ENCODE assay signal across 1 cellular context in the genomic region with DNA sequence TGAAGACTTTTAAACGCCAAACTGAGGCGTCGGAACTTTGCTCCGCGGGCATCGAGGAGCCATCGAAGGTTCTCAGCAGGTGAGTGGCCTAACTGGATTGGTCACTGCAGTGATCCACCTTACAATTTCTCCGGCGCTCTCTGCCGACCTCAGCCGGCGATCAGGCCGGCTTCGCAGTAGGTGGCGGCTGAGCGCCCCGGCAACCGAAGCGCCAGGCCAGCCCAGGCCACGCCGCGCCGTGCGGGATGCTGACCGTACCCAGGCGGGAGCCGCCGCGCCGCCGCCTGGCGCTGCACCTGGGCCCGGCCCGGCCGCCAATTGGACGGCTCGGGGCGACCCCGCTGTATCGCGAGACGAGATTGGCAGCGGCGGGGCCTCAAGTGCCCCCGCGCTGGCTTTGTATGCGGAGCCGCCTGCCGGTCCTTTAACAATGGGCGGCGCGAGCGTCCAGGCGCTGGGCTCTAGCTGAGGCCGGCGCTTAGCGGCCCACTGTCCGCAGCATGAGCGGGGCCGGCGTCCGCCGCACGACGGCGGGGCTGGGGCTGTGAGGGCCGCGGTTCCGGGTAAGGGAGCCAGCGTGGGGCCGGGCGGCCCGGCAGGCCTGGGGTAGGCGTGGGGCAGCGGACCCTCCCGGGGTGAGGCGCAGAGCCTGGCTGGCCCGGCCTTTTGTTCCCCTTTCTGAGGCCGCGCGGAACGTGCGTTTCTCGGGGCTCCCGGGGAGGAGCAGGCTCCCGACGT.
A peak's percentile ranks its signal among the peaks of the same experiment; 100 is the strongest.
TF ChIP-seq lines count a peak whose summit lies in the region.

A gene with protein sequence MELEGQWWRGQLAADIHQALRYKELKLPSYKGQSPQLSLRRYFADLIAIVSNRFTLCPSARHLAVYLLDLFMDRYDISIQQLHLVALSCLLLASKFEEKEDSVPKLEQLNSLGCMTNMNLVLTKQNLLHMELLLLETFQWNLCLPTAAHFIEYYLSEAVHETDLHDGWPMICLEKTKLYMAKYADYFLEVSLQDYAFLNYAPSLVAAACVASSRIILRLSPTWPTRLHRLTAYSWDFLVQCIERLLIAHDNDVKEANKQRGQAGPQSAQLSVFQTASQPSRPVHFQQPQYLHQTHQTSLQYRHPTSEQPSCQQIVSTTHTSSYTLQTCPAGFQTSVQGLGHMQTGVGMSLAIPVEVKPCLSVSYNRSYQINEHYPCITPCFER (plus strand): TSS at position 427 of the 738 bp plus-strand sequence. CDS start 811 bp downstream, outside the sequence.

TF ChIP-seq in GM12878, 131 proteins besides CTCF, POLR2A, EP300 and RAD21 (continued from another document and continues in another):
- peak; percentile 44; the same call in 1 of the 2 replicates for TF ChIP-seq TAF1 (IDR thresholded peaks at IDR 0.05; ENCODE audit: borderline replicate concordance, low read depth, low read length)
- TF ChIP-seq POU2F2 (IDR thresholded peaks at IDR 0.05; ENCODE audit: borderline replicate concordance, low read depth, low read length): no peak; the same call in 2 of the 3 replicates
- TF ChIP-seq NFXL1 (IDR thresholded peaks at IDR 0.05; ENCODE audit: borderline replicate concordance): no peak
- TF ChIP-seq BRCA1 (IDR thresholded peaks at IDR 0.05; ENCODE audit: low read depth, low read length): peak; percentile 87
- TF ChIP-seq SMAD1 (IDR thresholded peaks at IDR 0.05; ENCODE audit: low read depth, partially characterized antibody): no peak
- TF ChIP-seq NR2C2 (IDR thresholded peaks at IDR 0.05; ENCODE audit: borderline replicate concordance, control insufficient read depth, insufficient read length, low read depth): no peak
- TF ChIP-seq, protein P1, sequence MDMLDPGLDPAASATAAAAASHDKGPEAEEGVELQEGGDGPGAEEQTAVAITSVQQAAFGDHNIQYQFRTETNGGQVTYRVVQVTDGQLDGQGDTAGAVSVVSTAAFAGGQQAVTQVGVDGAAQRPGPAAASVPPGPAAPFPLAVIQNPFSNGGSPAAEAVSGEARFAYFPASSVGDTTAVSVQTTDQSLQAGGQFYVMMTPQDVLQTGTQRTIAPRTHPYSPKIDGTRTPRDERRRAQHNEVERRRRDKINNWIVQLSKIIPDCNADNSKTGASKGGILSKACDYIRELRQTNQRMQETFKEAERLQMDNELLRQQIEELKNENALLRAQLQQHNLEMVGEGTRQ (IDR thresholded peaks at IDR 0.05; ENCODE audit: borderline replicate concordance, low read depth, low read length): no peak
- peak; percentile 75 for TF ChIP-seq LARP7 (IDR thresholded peaks at IDR 0.05)
- peak; percentile 79; the same call in 1 of the 2 replicates for TF ChIP-seq SMARCA5 (IDR thresholded peaks at IDR 0.05)
- no peak; the same call in 1 of the 2 replicates for TF ChIP-seq SREBF1 (IDR thresholded peaks at IDR 0.05; ENCODE audit: low read length)
- no peak for TF ChIP-seq ASH2L (IDR thresholded peaks at IDR 0.05; ENCODE audit: borderline replicate concordance, low read depth)
- TF ChIP-seq, protein P2, sequence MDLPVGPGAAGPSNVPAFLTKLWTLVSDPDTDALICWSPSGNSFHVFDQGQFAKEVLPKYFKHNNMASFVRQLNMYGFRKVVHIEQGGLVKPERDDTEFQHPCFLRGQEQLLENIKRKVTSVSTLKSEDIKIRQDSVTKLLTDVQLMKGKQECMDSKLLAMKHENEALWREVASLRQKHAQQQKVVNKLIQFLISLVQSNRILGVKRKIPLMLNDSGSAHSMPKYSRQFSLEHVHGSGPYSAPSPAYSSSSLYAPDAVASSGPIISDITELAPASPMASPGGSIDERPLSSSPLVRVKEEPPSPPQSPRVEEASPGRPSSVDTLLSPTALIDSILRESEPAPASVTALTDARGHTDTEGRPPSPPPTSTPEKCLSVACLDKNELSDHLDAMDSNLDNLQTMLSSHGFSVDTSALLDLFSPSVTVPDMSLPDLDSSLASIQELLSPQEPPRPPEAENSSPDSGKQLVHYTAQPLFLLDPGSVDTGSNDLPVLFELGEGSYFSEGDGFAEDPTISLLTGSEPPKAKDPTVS (IDR thresholded peaks at IDR 0.05; ENCODE audit: low read depth, low read length): no peak
- no peak for TF ChIP-seq EED (IDR thresholded peaks at IDR 0.05; ENCODE audit: low read depth)
- TF ChIP-seq, protein P3, sequence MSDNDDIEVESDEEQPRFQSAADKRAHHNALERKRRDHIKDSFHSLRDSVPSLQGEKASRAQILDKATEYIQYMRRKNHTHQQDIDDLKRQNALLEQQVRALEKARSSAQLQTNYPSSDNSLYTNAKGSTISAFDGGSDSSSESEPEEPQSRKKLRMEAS (IDR thresholded peaks at IDR 0.05; ENCODE audit: low read depth, low read length): peak; percentile 36; the same call in 1 of the 2 replicates
- no peak for TF ChIP-seq TBL1XR1 (IDR thresholded peaks at IDR 0.05; ENCODE audit: low read depth, low read length)
- no peak for TF ChIP-seq MTA2 (IDR thresholded peaks at IDR 0.05; ENCODE audit: low read depth)
- TF ChIP-seq RAD51 (IDR thresholded peaks at IDR 0.05): no peak
- TF ChIP-seq POLR2AphosphoS5 (IDR thresholded peaks at IDR 0.05; ENCODE audit: low read length): peak; percentile 65; the same call in 1 of the 2 replicates
- TF ChIP-seq, protein P4, sequence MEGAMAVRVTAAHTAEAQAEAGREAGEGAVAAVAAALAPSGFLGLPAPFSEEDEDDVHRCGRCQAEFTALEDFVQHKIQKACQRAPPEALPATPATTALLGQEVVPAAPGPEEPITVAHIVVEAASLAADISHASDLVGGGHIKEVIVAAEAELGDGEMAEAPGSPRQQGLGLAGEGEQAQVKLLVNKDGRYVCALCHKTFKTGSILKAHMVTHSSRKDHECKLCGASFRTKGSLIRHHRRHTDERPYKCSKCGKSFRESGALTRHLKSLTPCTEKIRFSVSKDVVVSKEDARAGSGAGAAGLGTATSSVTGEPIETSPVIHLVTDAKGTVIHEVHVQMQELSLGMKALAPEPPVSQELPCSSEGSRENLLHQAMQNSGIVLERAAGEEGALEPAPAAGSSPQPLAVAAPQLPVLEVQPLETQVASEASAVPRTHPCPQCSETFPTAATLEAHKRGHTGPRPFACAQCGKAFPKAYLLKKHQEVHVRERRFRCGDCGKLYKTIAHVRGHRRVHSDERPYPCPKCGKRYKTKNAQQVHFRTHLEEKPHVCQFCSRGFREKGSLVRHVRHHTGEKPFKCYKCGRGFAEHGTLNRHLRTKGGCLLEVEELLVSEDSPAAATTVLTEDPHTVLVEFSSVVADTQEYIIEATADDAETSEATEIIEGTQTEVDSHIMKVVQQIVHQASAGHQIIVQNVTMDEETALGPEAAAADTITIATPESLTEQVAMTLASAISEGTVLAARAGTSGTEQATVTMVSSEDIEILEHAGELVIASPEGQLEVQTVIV (IDR thresholded peaks at IDR 0.05; ENCODE audit: borderline replicate concordance, partially characterized antibody): no peak
- TF ChIP-seq ZNF24 (IDR thresholded peaks at IDR 0.05): 0 out of 2 replicates have a peak, but pooled peaks have one; percentile 17
- peak; percentile 71 for TF ChIP-seq MXI1 (IDR thresholded peaks at IDR 0.05; ENCODE audit: low read depth, low read length)
- no peak for TF ChIP-seq ETV6 (conservative IDR thresholded peaks at IDR 0.05 in 1 of 2, IDR thresholded peaks at IDR 0.05 in 1 of 2; ENCODE audit: borderline replicate concordance in 1 of 2, low read depth in 1 of 2)
- TF ChIP-seq STAT3 (IDR thresholded peaks at IDR 0.05; ENCODE audit: low read depth, low read length): no peak
- TF ChIP-seq, protein P5, sequence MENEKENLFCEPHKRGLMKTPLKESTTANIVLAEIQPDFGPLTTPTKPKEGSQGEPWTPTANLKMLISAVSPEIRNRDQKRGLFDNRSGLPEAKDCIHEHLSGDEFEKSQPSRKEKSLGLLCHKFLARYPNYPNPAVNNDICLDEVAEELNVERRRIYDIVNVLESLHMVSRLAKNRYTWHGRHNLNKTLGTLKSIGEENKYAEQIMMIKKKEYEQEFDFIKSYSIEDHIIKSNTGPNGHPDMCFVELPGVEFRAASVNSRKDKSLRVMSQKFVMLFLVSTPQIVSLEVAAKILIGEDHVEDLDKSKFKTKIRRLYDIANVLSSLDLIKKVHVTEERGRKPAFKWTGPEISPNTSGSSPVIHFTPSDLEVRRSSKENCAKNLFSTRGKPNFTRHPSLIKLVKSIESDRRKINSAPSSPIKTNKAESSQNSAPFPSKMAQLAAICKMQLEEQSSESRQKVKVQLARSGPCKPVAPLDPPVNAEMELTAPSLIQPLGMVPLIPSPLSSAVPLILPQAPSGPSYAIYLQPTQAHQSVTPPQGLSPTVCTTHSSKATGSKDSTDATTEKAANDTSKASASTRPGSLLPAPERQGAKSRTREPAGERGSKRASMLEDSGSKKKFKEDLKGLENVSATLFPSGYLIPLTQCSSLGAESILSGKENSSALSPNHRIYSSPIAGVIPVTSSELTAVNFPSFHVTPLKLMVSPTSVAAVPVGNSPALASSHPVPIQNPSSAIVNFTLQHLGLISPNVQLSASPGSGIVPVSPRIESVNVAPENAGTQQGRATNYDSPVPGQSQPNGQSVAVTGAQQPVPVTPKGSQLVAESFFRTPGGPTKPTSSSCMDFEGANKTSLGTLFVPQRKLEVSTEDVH (IDR thresholded peaks at IDR 0.05; ENCODE audit: low read depth, partially characterized antibody): no peak
- TF ChIP-seq DPF2 (IDR thresholded peaks at IDR 0.05): peak; percentile 63
- no peak for TF ChIP-seq BCL11A (IDR thresholded peaks at IDR 0.05; ENCODE audit: low read depth, low read length)
- peak; percentile 75 for TF ChIP-seq IKZF1 (conservative IDR thresholded peaks at IDR 0.05)
- no peak for TF ChIP-seq YBX1 (IDR thresholded peaks at IDR 0.05)
- peak; percentile 93; the same call in 1 of the 2 replicates for TF ChIP-seq RCOR1 (conservative IDR thresholded peaks at IDR 0.05; ENCODE audit: low read depth, low read length)
- TF ChIP-seq RBBP5 (conservative IDR thresholded peaks at IDR 0.05): no peak
- TF ChIP-seq, protein P6, sequence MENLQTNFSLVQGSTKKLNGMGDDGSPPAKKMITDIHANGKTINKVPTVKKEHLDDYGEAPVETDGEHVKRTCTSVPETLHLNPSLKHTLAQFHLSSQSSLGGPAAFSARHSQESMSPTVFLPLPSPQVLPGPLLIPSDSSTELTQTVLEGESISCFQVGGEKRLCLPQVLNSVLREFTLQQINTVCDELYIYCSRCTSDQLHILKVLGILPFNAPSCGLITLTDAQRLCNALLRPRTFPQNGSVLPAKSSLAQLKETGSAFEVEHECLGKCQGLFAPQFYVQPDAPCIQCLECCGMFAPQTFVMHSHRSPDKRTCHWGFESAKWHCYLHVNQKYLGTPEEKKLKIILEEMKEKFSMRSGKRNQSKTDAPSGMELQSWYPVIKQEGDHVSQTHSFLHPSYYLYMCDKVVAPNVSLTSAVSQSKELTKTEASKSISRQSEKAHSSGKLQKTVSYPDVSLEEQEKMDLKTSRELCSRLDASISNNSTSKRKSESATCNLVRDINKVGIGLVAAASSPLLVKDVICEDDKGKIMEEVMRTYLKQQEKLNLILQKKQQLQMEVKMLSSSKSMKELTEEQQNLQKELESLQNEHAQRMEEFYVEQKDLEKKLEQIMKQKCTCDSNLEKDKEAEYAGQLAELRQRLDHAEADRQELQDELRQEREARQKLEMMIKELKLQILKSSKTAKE (IDR thresholded peaks at IDR 0.05; ENCODE audit: low read depth, poor library complexity, severe bottlenecking): no peak
- no peak for TF ChIP-seq JUNB (IDR thresholded peaks at IDR 0.05)
- TF ChIP-seq, protein P7, sequence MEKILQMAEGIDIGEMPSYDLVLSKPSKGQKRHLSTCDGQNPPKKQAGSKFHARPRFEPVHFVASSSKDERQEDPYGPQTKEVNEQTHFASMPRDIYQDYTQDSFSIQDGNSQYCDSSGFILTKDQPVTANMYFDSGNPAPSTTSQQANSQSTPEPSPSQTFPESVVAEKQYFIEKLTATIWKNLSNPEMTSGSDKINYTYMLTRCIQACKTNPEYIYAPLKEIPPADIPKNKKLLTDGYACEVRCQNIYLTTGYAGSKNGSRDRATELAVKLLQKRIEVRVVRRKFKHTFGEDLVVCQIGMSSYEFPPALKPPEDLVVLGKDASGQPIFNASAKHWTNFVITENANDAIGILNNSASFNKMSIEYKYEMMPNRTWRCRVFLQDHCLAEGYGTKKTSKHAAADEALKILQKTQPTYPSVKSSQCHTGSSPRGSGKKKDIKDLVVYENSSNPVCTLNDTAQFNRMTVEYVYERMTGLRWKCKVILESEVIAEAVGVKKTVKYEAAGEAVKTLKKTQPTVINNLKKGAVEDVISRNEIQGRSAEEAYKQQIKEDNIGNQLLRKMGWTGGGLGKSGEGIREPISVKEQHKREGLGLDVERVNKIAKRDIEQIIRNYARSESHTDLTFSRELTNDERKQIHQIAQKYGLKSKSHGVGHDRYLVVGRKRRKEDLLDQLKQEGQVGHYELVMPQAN (conservative IDR thresholded peaks at IDR 0.05): peak; percentile 93
- TF ChIP-seq POLR2AphosphoS2 (IDR thresholded peaks at IDR 0.05; ENCODE audit: low read depth, low read length): peak; percentile 55
- no peak for TF ChIP-seq HDAC2 (IDR thresholded peaks at IDR 0.05)
- TF ChIP-seq, protein P8, sequence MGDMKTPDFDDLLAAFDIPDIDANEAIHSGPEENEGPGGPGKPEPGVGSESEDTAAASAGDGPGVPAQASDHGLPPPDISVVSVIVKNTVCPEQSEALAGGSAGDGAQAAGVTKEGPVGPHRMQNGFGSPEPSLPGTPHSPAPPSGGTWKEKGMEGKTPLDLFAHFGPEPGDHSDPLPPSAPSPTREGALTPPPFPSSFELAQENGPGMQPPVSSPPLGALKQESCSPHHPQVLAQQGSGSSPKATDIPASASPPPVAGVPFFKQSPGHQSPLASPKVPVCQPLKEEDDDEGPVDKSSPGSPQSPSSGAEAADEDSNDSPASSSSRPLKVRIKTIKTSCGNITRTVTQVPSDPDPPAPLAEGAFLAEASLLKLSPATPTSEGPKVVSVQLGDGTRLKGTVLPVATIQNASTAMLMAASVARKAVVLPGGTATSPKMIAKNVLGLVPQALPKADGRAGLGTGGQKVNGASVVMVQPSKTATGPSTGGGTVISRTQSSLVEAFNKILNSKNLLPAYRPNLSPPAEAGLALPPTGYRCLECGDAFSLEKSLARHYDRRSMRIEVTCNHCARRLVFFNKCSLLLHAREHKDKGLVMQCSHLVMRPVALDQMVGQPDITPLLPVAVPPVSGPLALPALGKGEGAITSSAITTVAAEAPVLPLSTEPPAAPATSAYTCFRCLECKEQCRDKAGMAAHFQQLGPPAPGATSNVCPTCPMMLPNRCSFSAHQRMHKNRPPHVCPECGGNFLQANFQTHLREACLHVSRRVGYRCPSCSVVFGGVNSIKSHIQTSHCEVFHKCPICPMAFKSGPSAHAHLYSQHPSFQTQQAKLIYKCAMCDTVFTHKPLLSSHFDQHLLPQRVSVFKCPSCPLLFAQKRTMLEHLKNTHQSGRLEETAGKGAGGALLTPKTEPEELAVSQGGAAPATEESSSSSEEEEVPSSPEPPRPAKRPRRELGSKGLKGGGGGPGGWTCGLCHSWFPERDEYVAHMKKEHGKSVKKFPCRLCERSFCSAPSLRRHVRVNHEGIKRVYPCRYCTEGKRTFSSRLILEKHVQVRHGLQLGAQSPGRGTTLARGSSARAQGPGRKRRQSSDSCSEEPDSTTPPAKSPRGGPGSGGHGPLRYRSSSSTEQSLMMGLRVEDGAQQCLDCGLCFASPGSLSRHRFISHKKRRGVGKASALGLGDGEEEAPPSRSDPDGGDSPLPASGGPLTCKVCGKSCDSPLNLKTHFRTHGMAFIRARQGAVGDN (IDR thresholded peaks at IDR 0.05): peak; percentile 82; the same call in 1 of the 2 replicates
- peak; percentile 74 for TF ChIP-seq GATAD2B (conservative IDR thresholded peaks at IDR 0.05; ENCODE audit: low read depth)
- TF ChIP-seq FOS (IDR thresholded peaks at IDR 0.05; ENCODE audit: borderline replicate concordance, extremely low read depth, insufficient read length): peak; percentile 45
- 0 out of 2 replicates have a peak, but pooled peaks have one; percentile 53 for TF ChIP-seq STAT1 (conservative IDR thresholded peaks at IDR 0.05)
- peak; percentile 68; the same call in 1 of the 2 replicates for TF ChIP-seq RB1 (IDR thresholded peaks at IDR 0.05; ENCODE audit: borderline replicate concordance)
